27 cellular contexts compared by ENCODE assay signal in genomic region chr22:43818981-43819690, GRCh38. TPM values are rescaled to one million over a fixed set of nuclear protein-coding genes. Genes with fewer than 3 reads are reported as not detected.
"Had no signal": no experiment of that assay in that cellular context is flagged by ENCODE, and none has a peak within 500 bp of the region (broad histone marks: within the 10 kb centered on the region; RNA-seq: fewer than 3 reads in every experiment).

No MANE protein-coding gene starts in this region.

- H3K36me3 ChIP-seq: ascending aorta had no signal

- H3K27me3 ChIP-seq: ascending aorta, body of pancreas had no signal

- H3K9me3 ChIP-seq: body of pancreas had no signal

- H3K27ac ChIP-seq: ascending aorta, body of pancreas, SK-N-MC had no signal

- DNase-seq: activated CD4-positive, alpha-beta T cell treated with anti-CD3 and anti-CD28 coated beads for 4 hours; activated CD8-positive, alpha-beta T cell treated with anti-CD3 and anti-CD28 coated beads for 36 hours; activated effector memory CD4-positive, alpha-beta T cell treated with Interleukin-2 at 50 U/mL for 16 hours; activated naive CD4-positive, alpha-beta T cell; activated T-cell treated with anti-CD3 and anti-CD28 coated beads, Interleukin-2, amount 50 U/mL, for 24 hours; body of pancreas; Kasumi-1; KBM-7; NCI-H1105 treated with DMSO at 0.1 percent for 48 hours; NCI-H1436 treated with DMSO at 0.1 percent for 48 hours; NCI-H187; NCI-H2081; NCI-H510A treated with DMSO at 0.1 percent for 48 hours; NCI-H69; NK-92 treated with Interleukin-12 subunit alpha and Interleukin-12 subunit beta, amount 100 ng/mL, for 24 hours; OCI-M1; RPMI8226; T-helper 1 cell; WERI-Rb-1 had no signal

- ATAC-seq: activated CD4-positive, CD25-positive, alpha-beta regulatory T cell treated with anti-CD3 and anti-CD28 coated beads, Interleukin-2, amount 50 U/mL, for 24 hours; activated CD8-positive, alpha-beta T cell treated with anti-CD3 and anti-CD28 coated beads for 36 hours; body of pancreas; Panc1; Right ventricle myocardium inferior had no signal

- H3K4me3 ChIP-seq: ascending aorta, body of pancreas, SK-N-MC had no signal

- H3K27ac Mint-ChIP-seq: activated CD8-positive, alpha-beta T cell treated with anti-CD3 and anti-CD28 coated beads for 36 hours; activated naive CD4-positive, alpha-beta T cell treated with anti-CD3 and anti-CD28 coated beads, Interleukin-2, amount 50 U/mL, for 24 hours; activated T-cell treated with anti-CD3 and anti-CD28 coated beads, Interleukin-2, amount 50 U/mL, for 24 hours; activated T-helper 1 cell treated with anti-CD3 and anti-CD28 coated beads, Interleukin-12 subunit alpha, Interleukin-12 subunit beta, Interleukin-2, Interleukin-4 antibody, amounts not matched to agents 30 ng/mL and 10 ng/mL and 1 ng/mL, durations not matched to agents 14 hours and 24 hours and 36 hours had no signal

- H3K4me1 ChIP-seq: ascending aorta had no signal

- H3K9me3 Mint-ChIP-seq: activated naive CD4-positive, alpha-beta T cell treated with anti-CD3 and anti-CD28 coated beads, Interleukin-2, amount 50 U/mL, for 24 hours; activated T-cell treated with anti-CD3 and anti-CD28 coated beads, Interleukin-2, amount 50 U/mL, for 24 hours; activated T-helper 1 cell treated with anti-CD3 and anti-CD28 coated beads, Interleukin-12 subunit alpha, Interleukin-12 subunit beta, Interleukin-2, Interleukin-4 antibody, amounts not matched to agents 30 ng/mL and 10 ng/mL and 1 ng/mL, durations not matched to agents 14 hours and 24 hours and 36 hours had no signal

- H3K4me3 Mint-ChIP-seq: activated CD8-positive, alpha-beta T cell treated with anti-CD3 and anti-CD28 coated beads for 36 hours; activated naive CD4-positive, alpha-beta T cell treated with anti-CD3 and anti-CD28 coated beads, Interleukin-2, amount 50 U/mL, for 24 hours; activated T-cell treated with anti-CD3 and anti-CD28 coated beads, Interleukin-2, amount 50 U/mL, for 24 hours; activated T-helper 1 cell treated with anti-CD3 and anti-CD28 coated beads, Interleukin-12 subunit alpha, Interleukin-12 subunit beta, Interleukin-2, Interleukin-4 antibody, amounts not matched to agents 30 ng/mL and 10 ng/mL and 1 ng/mL, durations not matched to agents 14 hours and 24 hours and 36 hours had no signal

RNA-seq across cellular contexts. Expression of gene EFCAB6, which starts 7.0 kb away (rescaled TPM):
- total RNA-seq: activated T-helper 1 cell treated with anti-CD3 and anti-CD28 coated beads, Interleukin-12 subunit alpha, Interleukin-12 subunit beta, Interleukin-2, Interleukin-4 antibody, amounts not matched to agents 30 ng/mL and 10 ng/mL and 1 ng/mL, durations not matched to agents 14 hours and 24 hours and 36 hours had no signal

RNA-seq across cellular contexts. Expression of gene SULT4A1, which starts 43.2 kb away (rescaled TPM):
- total RNA-seq: activated CD8-positive, alpha-beta T cell treated with anti-CD3 and anti-CD28 coated beads for 36 hours; activated T-helper 1 cell treated with anti-CD3 and anti-CD28 coated beads, Interleukin-12 subunit alpha, Interleukin-12 subunit beta, Interleukin-2, Interleukin-4 antibody, amounts not matched to agents 30 ng/mL and 10 ng/mL and 1 ng/mL, durations not matched to agents 14 hours and 24 hours and 36 hours; ascending aorta; T-helper 2 cell treated with Interferon-gamma antibody and Interleukin-4, amounts not matched to agents 100 ng/mL and 5 ng/mL, for 36 hours had no signal
